ENCODE assay signal across 1 cellular context in genomic region chr18:32418148-32418547, GRCh38.
TF ChIP-seq lines count a peak whose summit lies in the region.

No MANE protein-coding gene starts in this region.

TF ChIP-seq in HepG2, 621 proteins besides CTCF, POLR2A, EP300 and RAD21 (continued from another document):
- TF ChIP-seq FOSL2 (CRISPR knock-in tag; IDR thresholded peaks at IDR 0.05) (0 out of 2 replicates have a peak, but pooled peaks have one; percentile 32), MED1 (CRISPR knock-in tag; IDR thresholded peaks at IDR 0.05) (no peak), RFX1 (IDR thresholded peaks at IDR 0.05) (no peak), ZNF761 (CRISPR knock-in tag; conservative IDR thresholded peaks at IDR 0.05) (no peak), TAF15 (IDR thresholded peaks at IDR 0.05; ENCODE audit: low read depth, low read length, poor library complexity, severe bottlenecking) (no peak), RBAK (CRISPR knock-in tag; IDR thresholded peaks at IDR 0.05) (no peak), ZNF256 (CRISPR knock-in tag; conservative IDR thresholded peaks at IDR 0.05) (no peak), ZNF768 (CRISPR knock-in tag; IDR thresholded peaks at IDR 0.05) (peak; percentile 27; the same call in 1 of the 2 replicates), ZNF143 (CRISPR knock-in tag; IDR thresholded peaks at IDR 0.05) (no peak), POGZ (CRISPR knock-in tag; IDR thresholded peaks at IDR 0.05) (peak; percentile 67; the same call in 1 of the 2 replicates), MIXL1 (CRISPR knock-in tag; IDR thresholded peaks at IDR 0.05) (0 out of 2 replicates have a peak, but pooled peaks have one; percentile 20), PPARG (CRISPR knock-in tag; conservative IDR thresholded peaks at IDR 0.05) (no peak), GATAD2A (CRISPR knock-in tag; IDR thresholded peaks at IDR 0.05) (0 out of 2 replicates have a peak, but pooled peaks have one; percentile 31), RCOR2 (CRISPR knock-in tag; IDR thresholded peaks at IDR 0.05) (peak; percentile 59; the same call in 1 of the 2 replicates)
